ENCODE assay signal across 18 cellular contexts in genomic region chr3:8888296-8888915, GRCh38.
DNase-seq lines count a peak whose midpoint lies in the region.
"Had no signal": no experiment of that assay in that cellular context is flagged by ENCODE, and none has a peak within 500 bp of the region (broad histone marks: within the 10 kb centered on the region; RNA-seq: fewer than 3 reads in every experiment).

No MANE protein-coding gene starts in this region.

- peaks cover 76% of the 10 kb centered on the region for H3K36me3 ChIP-seq in SJCRH30
- H3K36me3 ChIP-seq: vagina had no signal

- no peak overlapping the region for H3K4me3 ChIP-seq in SJCRH30
- H3K4me3 ChIP-seq: vagina had no signal

- H3K4me1 ChIP-seq in SJCRH30, result peaks cover 5% of the 10 kb centered on the region
- H3K4me1 ChIP-seq: vagina had no signal

- H3K27ac ChIP-seq in SJCRH30, result peak overlapping the region; percentile 50
- H3K27ac ChIP-seq: vagina had no signal

- H3K27me3 ChIP-seq in SJCRH30, result no peaks in the 10 kb centered on the region
- H3K27me3 ChIP-seq: vagina had no signal

- DNase-seq in AG20443 (ENCODE audit: low spot score) (peak; percentile 39), SJCRH30 (no peak), fibroblast of peridontal ligament (ENCODE audit: extremely low read depth) (peak; percentile 74), non-pigmented ciliary epithelial cell (ENCODE audit: low read depth) (peak; percentile 90), HuH-7.5 (ENCODE audit: low spot score) (no peak), T-helper 1 cell (no peak), GF-D8 (lab: John Stamatoyannopoulos, UW) (no peak), GM19238 (ENCODE audit: insufficient read length, low spot score) (no peak)
- DNase-seq: activated CD4-positive, alpha-beta T cell treated with anti-CD3 and anti-CD28 coated beads, Interleukin-2, amount 50 U/mL, for 1 hour; activated naive CD4-positive, alpha-beta T cell treated with anti-CD3 and anti-CD28 coated beads for 36 hours; Calu3; caudate nucleus; effector memory CD4-positive, alpha-beta T cell; naive thymus-derived CD8-positive, alpha-beta T cell; NCI-H2081; NCI-H526; OCI-M1 had no signal

- 0 out of 2 replicates have a peak, but pooled peaks cover 4% of the 10 kb centered on the region for H3K9me3 ChIP-seq in SJCRH30 (replicated peaks)
- H3K9me3 ChIP-seq: vagina had no signal

Comparison
In these comparisons a context has a peak if more than half of its experiments do, and no peak if none do; other contexts are left out.
1. DNase-seq: peak in AG20443 (single experiment), fibroblast of peridontal ligament (single experiment) and non-pigmented ciliary epithelial cell (single experiment); none in SJCRH30 (0 of 2), HuH-7.5 (single experiment), T-helper 1 cell (0 of 5), GF-D8 (single experiment) and GM19238 (single experiment).